Comparison of ENCODE assay signal across 8 cellular contexts in genomic region chr13:107205318-107206112, GRCh38.
DNase-seq lines count a peak whose midpoint lies in the region; ATAC-seq, FAIRE-seq and TF ChIP-seq lines count a peak whose summit lies in the region.

No MANE protein-coding gene starts in this region.

- no peaks in the 10 kb centered on the region for H3K27me3 ChIP-seq in uterus

- peak; percentile 75 to 91 (median 84) for TF ChIP-seq CTCF in uterus (IDR thresholded peaks at IDR 0.05)

- no peaks in the 10 kb centered on the region for H3K9me3 ChIP-seq in uterus

- DNase-seq in ELF-1 (ENCODE audit: low read depth, low spot score): peak; percentile 80
- peak; percentile 36 for DNase-seq in HTR-8/SVneo (ENCODE audit: insufficient read length, low spot score)
- DNase-seq in RPMI7951 (ENCODE audit: low read depth): peak; percentile 43
- peak; percentile 12 for DNase-seq in activated gamma-delta T cell (lab: John Stamatoyannopoulos, UW)
- peak; percentile 55 for DNase-seq in germinal center (ENCODE audit: low spot score)
- peak; percentile 70 for DNase-seq in pons (ENCODE audit: low spot score)
- peak; percentile 40 to 55 for DNase-seq in uterus

- intact Hi-C loops in uterus (cut with DNase I; ENCODE audit: low total_unique reads): no loop called here

- no peaks in the 10 kb centered on the region for H3K4me1 ChIP-seq in uterus

- no peak for FAIRE-seq in HTR-8/SVneo (lab: Jason Lieb, UNC)

- no peak overlapping the region for H3K4me3 ChIP-seq in uterus

- peak; percentile 98 for ATAC-seq in GM21528 (IDR thresholded peaks at IDR 0.05; ENCODE audit: low FRiP score, unreplicated experiment)

- TF ChIP-seq POLR2A in uterus (IDR thresholded peaks at IDR 0.05): no peak

- H3K36me3 ChIP-seq in uterus: no peaks in the 10 kb centered on the region

- no peak overlapping the region for H3K27ac ChIP-seq in uterus

Comparison
In these comparisons a context has a peak if more than half of its experiments do, and no peak if none do; other contexts are left out.
1. DNase-seq: peak in every context shown above with its lines; median percentile 80 in ELF-1; 70 in pons; 55 in germinal center; 48 in uterus; 43 in RPMI7951; 36 in HTR-8/SVneo; 12 in activated gamma-delta T cell.